ENCODE assay signal across 1 cellular context in genomic region chr16:11915644-11916523, GRCh38.
TF ChIP-seq lines count a peak whose summit lies in the region.

TSS of gene GSPT1 (minus strand) at chr16:11915956. CDS start at chr16:11915720, 236 bp downstream.

TF ChIP-seq in HEK293, 187 proteins besides CTCF, POLR2A, EP300 and RAD21 (continued from another document and continues in another):
- TF ChIP-seq WT1 (tag by site-specific recombination; IDR thresholded peaks at IDR 0.05), result peak; percentile 41; the same call in 1 of the 2 replicates
- TF ChIP-seq ZNF175 (tag by site-specific recombination; IDR thresholded peaks at IDR 0.05), result no peak
- peak; percentile 92 for TF ChIP-seq BCL11B (tag by site-specific recombination; IDR thresholded peaks at IDR 0.05; ENCODE audit: low read depth)
- peak; percentile 50; the same call in 1 of the 2 replicates for TF ChIP-seq ZBTB1 (tag by site-specific recombination; IDR thresholded peaks at IDR 0.05)
- TF ChIP-seq ZNF639 (tag by site-specific recombination; IDR thresholded peaks at IDR 0.05), result peak; percentile 95
- peak; percentile 61; the same call in 1 of the 2 replicates for TF ChIP-seq OVOL3 (tag by site-specific recombination; IDR thresholded peaks at IDR 0.05)
- TF ChIP-seq ZNF394 (tag by site-specific recombination; IDR thresholded peaks at IDR 0.05; ENCODE audit: borderline replicate concordance), result peak; percentile 73; the same call in 1 of the 2 replicates
- TF ChIP-seq ZNF239 (tag by site-specific recombination; IDR thresholded peaks at IDR 0.05), result no peak
- TF ChIP-seq, protein P1, sequence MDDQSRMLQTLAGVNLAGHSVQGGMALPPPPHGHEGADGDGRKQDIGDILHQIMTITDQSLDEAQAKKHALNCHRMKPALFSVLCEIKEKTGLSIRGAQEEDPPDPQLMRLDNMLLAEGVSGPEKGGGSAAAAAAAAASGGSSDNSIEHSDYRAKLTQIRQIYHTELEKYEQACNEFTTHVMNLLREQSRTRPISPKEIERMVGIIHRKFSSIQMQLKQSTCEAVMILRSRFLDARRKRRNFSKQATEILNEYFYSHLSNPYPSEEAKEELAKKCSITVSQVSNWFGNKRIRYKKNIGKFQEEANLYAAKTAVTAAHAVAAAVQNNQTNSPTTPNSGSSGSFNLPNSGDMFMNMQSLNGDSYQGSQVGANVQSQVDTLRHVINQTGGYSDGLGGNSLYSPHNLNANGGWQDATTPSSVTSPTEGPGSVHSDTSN (CRISPR knock-in tag; IDR thresholded peaks at IDR 0.05), result no peak; the same call in 1 of the 2 replicates
- TF ChIP-seq ZNF629 (tag by site-specific recombination; IDR thresholded peaks at IDR 0.05), result peak; percentile 86
- TF ChIP-seq ZNF148 (tag by site-specific recombination; IDR thresholded peaks at IDR 0.05; ENCODE audit: borderline replicate concordance), result no peak
- TF ChIP-seq SETDB1 (IDR thresholded peaks at IDR 0.05; ENCODE audit: insufficient read length, low read length), result peak; percentile 16
- TF ChIP-seq, protein P2, sequence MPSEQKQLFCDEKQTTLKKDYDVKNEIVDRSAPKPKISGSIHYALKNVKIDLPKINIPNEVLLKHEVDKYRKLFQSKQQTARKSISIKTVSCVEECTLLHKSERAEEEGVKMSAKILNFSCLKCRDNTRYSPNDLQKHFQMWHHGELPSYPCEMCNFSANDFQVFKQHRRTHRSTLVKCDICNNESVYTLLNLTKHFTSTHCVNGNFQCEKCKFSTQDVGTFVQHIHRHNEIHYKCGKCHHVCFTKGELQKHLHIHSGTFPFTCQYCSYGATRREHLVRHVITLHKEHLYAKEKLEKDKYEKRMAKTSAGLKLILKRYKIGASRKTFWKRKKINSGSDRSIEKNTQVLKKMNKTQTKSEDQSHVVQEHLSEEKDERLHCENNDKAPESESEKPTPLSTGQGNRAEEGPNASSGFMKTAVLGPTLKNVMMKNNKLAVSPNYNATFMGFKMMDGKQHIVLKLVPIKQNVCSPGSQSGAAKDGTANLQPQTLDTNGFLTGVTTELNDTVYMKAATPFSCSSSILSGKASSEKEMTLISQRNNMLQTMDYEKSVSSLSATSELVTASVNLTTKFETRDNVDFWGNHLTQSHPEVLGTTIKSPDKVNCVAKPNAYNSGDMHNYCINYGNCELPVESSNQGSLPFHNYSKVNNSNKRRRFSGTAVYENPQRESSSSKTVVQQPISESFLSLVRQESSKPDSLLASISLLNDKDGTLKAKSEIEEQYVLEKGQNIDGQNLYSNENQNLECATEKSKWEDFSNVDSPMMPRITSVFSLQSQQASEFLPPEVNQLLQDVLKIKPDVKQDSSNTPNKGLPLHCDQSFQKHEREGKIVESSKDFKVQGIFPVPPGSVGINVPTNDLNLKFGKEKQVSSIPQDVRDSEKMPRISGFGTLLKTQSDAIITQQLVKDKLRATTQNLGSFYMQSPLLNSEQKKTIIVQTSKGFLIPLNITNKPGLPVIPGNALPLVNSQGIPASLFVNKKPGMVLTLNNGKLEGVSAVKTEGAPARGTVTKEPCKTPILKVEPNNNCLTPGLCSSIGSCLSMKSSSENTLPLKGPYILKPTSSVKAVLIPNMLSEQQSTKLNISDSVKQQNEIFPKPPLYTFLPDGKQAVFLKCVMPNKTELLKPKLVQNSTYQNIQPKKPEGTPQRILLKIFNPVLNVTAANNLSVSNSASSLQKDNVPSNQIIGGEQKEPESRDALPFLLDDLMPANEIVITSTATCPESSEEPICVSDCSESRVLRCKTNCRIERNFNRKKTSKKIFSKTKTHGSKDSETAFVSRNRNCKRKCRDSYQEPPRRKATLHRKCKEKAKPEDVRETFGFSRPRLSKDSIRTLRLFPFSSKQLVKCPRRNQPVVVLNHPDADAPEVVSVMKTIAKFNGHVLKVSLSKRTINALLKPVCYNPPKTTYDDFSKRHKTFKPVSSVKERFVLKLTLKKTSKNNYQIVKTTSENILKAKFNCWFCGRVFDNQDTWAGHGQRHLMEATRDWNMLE (tag by site-specific recombination; conservative IDR thresholded peaks at IDR 0.05; ENCODE audit: low read depth), result peak; percentile 60
- TF ChIP-seq ZIC2 (tag by site-specific recombination; IDR thresholded peaks at IDR 0.05), result peak; percentile 97
- no peak for TF ChIP-seq ZNF223 (tag by site-specific recombination; IDR thresholded peaks at IDR 0.05)
- TF ChIP-seq ZNF501 (tag by site-specific recombination; IDR thresholded peaks at IDR 0.05), result peak; percentile 77
- TF ChIP-seq ZSCAN4 (tag by site-specific recombination; IDR thresholded peaks at IDR 0.05), result no peak; the same call in 1 of the 2 replicates
- no peak for TF ChIP-seq ZNF121 (tag by site-specific recombination; IDR thresholded peaks at IDR 0.05)
- no peak for TF ChIP-seq MYNN (tag by site-specific recombination; IDR thresholded peaks at IDR 0.05; ENCODE audit: borderline replicate concordance)
- TF ChIP-seq ZNF302 (tag by site-specific recombination; IDR thresholded peaks at IDR 0.05; ENCODE audit: low read depth), result no peak
- no peak for TF ChIP-seq ZNF777 (tag by site-specific recombination; IDR thresholded peaks at IDR 0.05; ENCODE audit: borderline replicate concordance)
- TF ChIP-seq ZBTB8A (tag by site-specific recombination; IDR thresholded peaks at IDR 0.05), result peak; percentile 61
- peak; percentile 93 for TF ChIP-seq KLF10 (tag by site-specific recombination; IDR thresholded peaks at IDR 0.05)
- TF ChIP-seq SCRT2 (tag by site-specific recombination; IDR thresholded peaks at IDR 0.05), result peak; percentile 78
- peak; percentile 100 for TF ChIP-seq ZEB2 (tag by site-specific recombination; IDR thresholded peaks at IDR 0.05)
- TF ChIP-seq, protein P3, sequence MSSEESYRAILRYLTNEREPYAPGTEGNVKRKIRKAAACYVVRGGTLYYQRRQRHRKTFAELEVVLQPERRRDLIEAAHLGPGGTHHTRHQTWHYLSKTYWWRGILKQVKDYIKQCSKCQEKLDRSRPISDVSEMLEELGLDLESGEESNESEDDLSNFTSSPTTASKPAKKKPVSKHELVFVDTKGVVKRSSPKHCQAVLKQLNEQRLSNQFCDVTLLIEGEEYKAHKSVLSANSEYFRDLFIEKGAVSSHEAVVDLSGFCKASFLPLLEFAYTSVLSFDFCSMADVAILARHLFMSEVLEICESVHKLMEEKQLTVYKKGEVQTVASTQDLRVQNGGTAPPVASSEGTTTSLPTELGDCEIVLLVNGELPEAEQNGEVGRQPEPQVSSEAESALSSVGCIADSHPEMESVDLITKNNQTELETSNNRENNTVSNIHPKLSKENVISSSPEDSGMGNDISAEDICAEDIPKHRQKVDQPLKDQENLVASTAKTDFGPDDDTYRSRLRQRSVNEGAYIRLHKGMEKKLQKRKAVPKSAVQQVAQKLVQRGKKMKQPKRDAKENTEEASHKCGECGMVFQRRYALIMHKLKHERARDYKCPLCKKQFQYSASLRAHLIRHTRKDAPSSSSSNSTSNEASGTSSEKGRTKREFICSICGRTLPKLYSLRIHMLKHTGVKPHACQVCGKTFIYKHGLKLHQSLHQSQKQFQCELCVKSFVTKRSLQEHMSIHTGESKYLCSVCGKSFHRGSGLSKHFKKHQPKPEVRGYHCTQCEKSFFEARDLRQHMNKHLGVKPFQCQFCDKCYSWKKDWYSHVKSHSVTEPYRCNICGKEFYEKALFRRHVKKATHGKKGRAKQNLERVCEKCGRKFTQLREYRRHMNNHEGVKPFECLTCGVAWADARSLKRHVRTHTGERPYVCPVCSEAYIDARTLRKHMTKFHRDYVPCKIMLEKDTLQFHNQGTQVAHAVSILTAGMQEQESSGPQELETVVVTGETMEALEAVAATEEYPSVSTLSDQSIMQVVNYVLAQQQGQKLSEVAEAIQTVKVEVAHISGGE (tag by site-specific recombination; conservative IDR thresholded peaks at IDR 0.05; ENCODE audit: low read depth), result peak; percentile 95
- TF ChIP-seq ZFP37 (tag by site-specific recombination; IDR thresholded peaks at IDR 0.05), result no peak; the same call in 1 of the 2 replicates
- TF ChIP-seq ZNF211 (tag by site-specific recombination; IDR thresholded peaks at IDR 0.05; ENCODE audit: low read depth), result no peak
- TF ChIP-seq ZNF423 (tag by site-specific recombination; IDR thresholded peaks at IDR 0.05), result no peak
- TF ChIP-seq ZNF23 (tag by site-specific recombination; IDR thresholded peaks at IDR 0.05; ENCODE audit: borderline replicate concordance), result no peak
- TF ChIP-seq ZNF174 (tag by site-specific recombination; IDR thresholded peaks at IDR 0.05), result no peak
- TF ChIP-seq, protein P4, sequence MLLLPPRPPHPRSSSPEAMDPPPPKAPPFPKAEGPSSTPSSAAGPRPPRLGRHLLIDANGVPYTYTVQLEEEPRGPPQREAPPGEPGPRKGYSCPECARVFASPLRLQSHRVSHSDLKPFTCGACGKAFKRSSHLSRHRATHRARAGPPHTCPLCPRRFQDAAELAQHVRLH (tag by site-specific recombination; IDR thresholded peaks at IDR 0.05), result peak; percentile 99
- TF ChIP-seq, protein P5, sequence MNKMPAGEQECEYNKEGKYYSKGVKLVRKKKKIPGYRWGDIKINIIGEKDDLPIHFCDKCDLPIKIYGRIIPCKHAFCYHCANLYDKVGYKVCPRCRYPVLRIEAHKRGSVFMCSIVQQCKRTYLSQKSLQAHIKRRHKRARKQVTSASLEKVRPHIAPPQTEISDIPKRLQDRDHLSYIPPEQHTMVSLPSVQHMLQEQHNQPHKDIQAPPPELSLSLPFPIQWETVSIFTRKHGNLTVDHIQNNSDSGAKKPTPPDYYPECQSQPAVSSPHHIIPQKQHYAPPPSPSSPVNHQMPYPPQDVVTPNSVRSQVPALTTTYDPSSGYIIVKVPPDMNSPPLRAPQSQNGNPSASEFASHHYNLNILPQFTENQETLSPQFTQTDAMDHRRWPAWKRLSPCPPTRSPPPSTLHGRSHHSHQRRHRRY (tag by site-specific recombination; IDR thresholded peaks at IDR 0.05), result no peak
- peak; percentile 98 for TF ChIP-seq ZNF2 (tag by site-specific recombination; IDR thresholded peaks at IDR 0.05)
- peak; percentile 68; the same call in 1 of the 2 replicates for TF ChIP-seq ZNF449 (tag by site-specific recombination; IDR thresholded peaks at IDR 0.05)
- TF ChIP-seq ZBTB7A (tag by site-specific recombination; IDR thresholded peaks at IDR 0.05; ENCODE audit: low read depth), result peak; percentile 96
- 0 out of 2 replicates have a peak, but pooled peaks have one; percentile 8 for TF ChIP-seq ZNF677 (tag by site-specific recombination; IDR thresholded peaks at IDR 0.05)
- TF ChIP-seq, protein P6, sequence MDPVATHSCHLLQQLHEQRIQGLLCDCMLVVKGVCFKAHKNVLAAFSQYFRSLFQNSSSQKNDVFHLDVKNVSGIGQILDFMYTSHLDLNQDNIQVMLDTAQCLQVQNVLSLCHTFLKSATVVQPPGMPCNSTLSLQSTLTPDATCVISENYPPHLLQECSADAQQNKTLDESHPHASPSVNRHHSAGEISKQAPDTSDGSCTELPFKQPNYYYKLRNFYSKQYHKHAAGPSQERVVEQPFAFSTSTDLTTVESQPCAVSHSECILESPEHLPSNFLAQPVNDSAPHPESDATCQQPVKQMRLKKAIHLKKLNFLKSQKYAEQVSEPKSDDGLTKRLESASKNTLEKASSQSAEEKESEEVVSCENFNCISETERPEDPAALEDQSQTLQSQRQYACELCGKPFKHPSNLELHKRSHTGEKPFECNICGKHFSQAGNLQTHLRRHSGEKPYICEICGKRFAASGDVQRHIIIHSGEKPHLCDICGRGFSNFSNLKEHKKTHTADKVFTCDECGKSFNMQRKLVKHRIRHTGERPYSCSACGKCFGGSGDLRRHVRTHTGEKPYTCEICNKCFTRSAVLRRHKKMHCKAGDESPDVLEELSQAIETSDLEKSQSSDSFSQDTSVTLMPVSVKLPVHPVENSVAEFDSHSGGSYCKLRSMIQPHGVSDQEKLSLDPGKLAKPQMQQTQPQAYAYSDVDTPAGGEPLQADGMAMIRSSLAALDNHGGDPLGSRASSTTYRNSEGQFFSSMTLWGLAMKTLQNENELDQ (tag by site-specific recombination; IDR thresholded peaks at IDR 0.05; ENCODE audit: low read depth), result no peak
- TF ChIP-seq ZNF155 (tag by site-specific recombination; IDR thresholded peaks at IDR 0.05), result no peak
- no peak for TF ChIP-seq ZNF426 (tag by site-specific recombination; IDR thresholded peaks at IDR 0.05)
- no peak for TF ChIP-seq TCF7L2 (IDR thresholded peaks at IDR 0.05; ENCODE audit: borderline replicate concordance, low read depth, low read length)
